ENCODE assay signal across 13 cellular contexts in the genomic region with DNA sequence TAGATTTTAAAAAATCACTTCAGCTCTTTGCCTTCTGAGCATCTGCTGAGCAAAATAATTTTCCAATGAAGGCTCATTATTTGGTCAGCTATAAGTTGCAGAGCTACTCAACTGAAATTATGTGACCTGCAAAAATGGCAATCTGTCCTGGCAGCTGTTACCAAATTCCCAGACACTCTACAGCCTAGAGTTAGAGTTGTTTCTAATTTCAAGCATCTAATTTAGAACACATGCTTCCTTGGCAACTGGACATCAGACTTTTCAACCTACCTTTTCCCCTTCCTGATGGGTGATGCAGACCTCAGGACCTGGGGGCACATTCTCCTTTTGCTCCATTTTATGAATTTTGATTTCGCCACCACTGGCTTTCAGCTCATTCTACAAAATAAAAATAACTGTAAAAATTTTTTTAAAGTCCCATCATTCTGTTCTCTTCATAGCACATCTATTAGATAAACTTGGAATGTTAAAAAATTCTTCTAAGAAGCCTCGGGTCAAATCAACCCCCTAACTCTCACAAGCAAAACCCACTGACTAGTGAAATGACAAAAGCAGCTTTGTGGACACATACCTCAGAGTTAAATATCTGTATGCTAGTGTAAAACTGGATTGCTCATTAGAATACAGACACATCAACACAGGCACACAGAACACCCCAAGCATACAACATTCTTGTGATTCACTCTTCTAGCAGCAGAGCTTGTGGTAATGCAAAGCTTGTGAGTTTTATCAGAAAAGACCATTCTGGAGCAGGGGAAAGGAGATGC. TPM values are rescaled to one million over a fixed set of nuclear protein-coding genes. Genes with fewer than 3 reads are reported as not detected.
DNase-seq lines count a peak whose midpoint lies in the region; ATAC-seq and TF ChIP-seq lines count a peak whose summit lies in the region.
"Had no signal": no experiment of that assay in that cellular context is flagged by ENCODE, and none has a peak within 500 bp of the region (broad histone marks: within the 10 kb centered on the region; RNA-seq: fewer than 3 reads in every experiment).

No MANE protein-coding gene starts in this region.

- peaks cover 74% of the 10 kb centered on the region for H3F3A ChIP-seq in SK-N-SH (replicated peaks; ENCODE audit: insufficient read depth)

- H3K4me3 ChIP-seq in SK-N-SH (ENCODE audit: low read depth in 2 of 2, low read length in 1 of 2) (no peak overlapping the region), fibroblast of the aortic adventitia (ENCODE audit: low read depth, low read length) (no peak overlapping the region), prostate gland (no peak overlapping the region)

- ATAC-seq in Right ventricle myocardium inferior (no peak), HG02885 (IDR thresholded peaks at IDR 0.05; ENCODE audit: poor library complexity, unreplicated experiment) (no peak)
- ATAC-seq: activated CD4-positive, CD25-positive, alpha-beta regulatory T cell treated with anti-CD3 and anti-CD28 coated beads, Interleukin-2, amount 50 U/mL, for 24 hours had no signal

- TF ChIP-seq RAD21 in SK-N-SH (IDR thresholded peaks at IDR 0.05; ENCODE audit: low read length) = no peak

- DNase-seq in G401 (ENCODE audit: low spot score) = peak; percentile 59
- DNase-seq in SK-N-SH = peak; percentile 22
- peak; percentile 79 for DNase-seq in fibroblast of the aortic adventitia (ENCODE audit: low read depth)
- DNase-seq in prostate gland (ENCODE audit: low spot score) = no peak
- no peak for DNase-seq in anterior cingulate cortex (lab: John Stamatoyannopoulos, UW)
- no peak for DNase-seq in Right ventricle myocardium inferior (ENCODE audit: missing footprints)
- no peak for DNase-seq in NCI-H1092 (lab: John Stamatoyannopoulos, UW)
- DNase-seq: activated T-cell treated with anti-CD3 and anti-CD28 coated beads, Interleukin-2, amount 50 U/mL, for 48 hours; NCI-H187 treated with DMSO at 0.1 percent for 48 hours; retina; SHP77 treated with DMSO at 0.1 percent for 48 hours had no signal

- peaks cover 48 to 75% of the 10 kb centered on the region in 2 experiments for H3K36me3 ChIP-seq in SK-N-SH (replicated peaks in 1 of 2; ENCODE audit: control insufficient read depth in 1 of 2, insufficient read depth in 2 of 2, low read length in 1 of 2)
- peaks cover 0 to 5% of the 10 kb centered on the region in 2 donors for H3K36me3 ChIP-seq in prostate gland

- H3K27ac ChIP-seq in SK-N-SH (ENCODE audit: low read depth in 2 of 2, low read length in 1 of 2) = peak overlapping the region; percentile 82 to 92
- H3K27ac ChIP-seq in prostate gland = peak overlapping the region; percentile 65 to 67

- TF ChIP-seq EP300 in SK-N-SH (IDR thresholded peaks at IDR 0.05; ENCODE audit: borderline replicate concordance in 1 of 2, low read depth in 1 of 2, low read length in 1 of 2) = peak in 1 of 2 experiments; percentile 46; a peak in 1 of 4 replicates

- no peak for TF ChIP-seq CTCF in SK-N-SH (IDR thresholded peaks at IDR 0.05)
- TF ChIP-seq CTCF in fibroblast of the aortic adventitia (IDR thresholded peaks at IDR 0.05; ENCODE audit: insufficient read depth, low read length) = no peak
- no peak for TF ChIP-seq CTCF in prostate gland (IDR thresholded peaks at IDR 0.05)

- no peak overlapping the region for H2AFZ ChIP-seq in SK-N-SH (ENCODE audit: low read depth)

- no peaks in the 10 kb centered on the region for H3K9me3 ChIP-seq in SK-N-SH
- no peaks in the 10 kb centered on the region for H3K9me3 ChIP-seq in prostate gland

- H3K9me2 ChIP-seq in SK-N-SH = no peaks in the 10 kb centered on the region

- in situ Hi-C loops in G401 (cut with HindIII; ENCODE audit: low sequenced_read_pairs) = no loop called here

- H3K27me3 ChIP-seq in SK-N-SH (ENCODE audit: insufficient read depth) (no peaks in the 10 kb centered on the region), prostate gland (replicated peaks; ENCODE audit: insufficient read depth) (no peaks in the 10 kb centered on the region)

- WGBS in SK-N-SH (ENCODE audit: low lambda C conversion rate) = 50% methylated on average over 2 of the region's 2 CpGs
- 66% methylated on average over 2 of the region's 2 CpGs for WGBS in prostate gland

- H3K9ac ChIP-seq in SK-N-SH = peak overlapping the region; percentile 40; the same call in 1 of the 2 replicates

- peak overlapping the region; percentile 22; the same call in 1 of the 2 replicates for H3K4me2 ChIP-seq in SK-N-SH

- H3K4me1 ChIP-seq in SK-N-SH (ENCODE audit: control insufficient read depth in 1 of 2, insufficient read depth in 2 of 2, low read depth in 1 of 2, low read length in 1 of 2) (peaks cover 0 to 53% of the 10 kb centered on the region in 2 experiments), prostate gland (replicated peaks) (peaks cover 12% of the 10 kb centered on the region)

- POLR2A ChIA-PET in SK-N-SH (lab: Yijun Ruan, JAX) = no interaction called here

- CTCF ChIA-PET in SK-N-SH (lab: Yijun Ruan, JAX) = interaction anchor here (0.6 to 2.2 kb wide), 7 partner anchors 11 to 129 kb away, joined by 3 to 6 read pairs (median 3); no protein-coding TSS in a partner anchor

- peaks cover 71% of the 10 kb centered on the region for H3K79me2 ChIP-seq in SK-N-SH (ENCODE audit: insufficient read depth)

- no peak for TF ChIP-seq POLR2A in prostate gland (IDR thresholded peaks at IDR 0.05)

- intact Hi-C loops in prostate gland (cut with DNase I) = no loop called here
- intact Hi-C loops in Right ventricle myocardium inferior (cut with DNase I) = no loop called here

- H4K20me1 ChIP-seq in SK-N-SH (ENCODE audit: insufficient read depth) = no peaks in the 10 kb centered on the region

TF ChIP-seq in SK-N-SH, 30 proteins besides CTCF, POLR2A, EP300 and RAD21 (continues in another document):
- TF ChIP-seq TEAD4 (IDR thresholded peaks at IDR 0.05; ENCODE audit: borderline replicate concordance, insufficient read depth) (0 out of 2 replicates have a peak, but pooled peaks have one; percentile 17), RFX5 (IDR thresholded peaks at IDR 0.05; ENCODE audit: low read length) (no peak), USF1 (IDR thresholded peaks at IDR 0.05; ENCODE audit: borderline replicate concordance, low read depth) (no peak)
- TF ChIP-seq, protein P1, sequence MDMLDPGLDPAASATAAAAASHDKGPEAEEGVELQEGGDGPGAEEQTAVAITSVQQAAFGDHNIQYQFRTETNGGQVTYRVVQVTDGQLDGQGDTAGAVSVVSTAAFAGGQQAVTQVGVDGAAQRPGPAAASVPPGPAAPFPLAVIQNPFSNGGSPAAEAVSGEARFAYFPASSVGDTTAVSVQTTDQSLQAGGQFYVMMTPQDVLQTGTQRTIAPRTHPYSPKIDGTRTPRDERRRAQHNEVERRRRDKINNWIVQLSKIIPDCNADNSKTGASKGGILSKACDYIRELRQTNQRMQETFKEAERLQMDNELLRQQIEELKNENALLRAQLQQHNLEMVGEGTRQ (IDR thresholded peaks at IDR 0.05; ENCODE audit: borderline replicate concordance, low read depth, low read length) = no peak
- TF ChIP-seq, protein P2, sequence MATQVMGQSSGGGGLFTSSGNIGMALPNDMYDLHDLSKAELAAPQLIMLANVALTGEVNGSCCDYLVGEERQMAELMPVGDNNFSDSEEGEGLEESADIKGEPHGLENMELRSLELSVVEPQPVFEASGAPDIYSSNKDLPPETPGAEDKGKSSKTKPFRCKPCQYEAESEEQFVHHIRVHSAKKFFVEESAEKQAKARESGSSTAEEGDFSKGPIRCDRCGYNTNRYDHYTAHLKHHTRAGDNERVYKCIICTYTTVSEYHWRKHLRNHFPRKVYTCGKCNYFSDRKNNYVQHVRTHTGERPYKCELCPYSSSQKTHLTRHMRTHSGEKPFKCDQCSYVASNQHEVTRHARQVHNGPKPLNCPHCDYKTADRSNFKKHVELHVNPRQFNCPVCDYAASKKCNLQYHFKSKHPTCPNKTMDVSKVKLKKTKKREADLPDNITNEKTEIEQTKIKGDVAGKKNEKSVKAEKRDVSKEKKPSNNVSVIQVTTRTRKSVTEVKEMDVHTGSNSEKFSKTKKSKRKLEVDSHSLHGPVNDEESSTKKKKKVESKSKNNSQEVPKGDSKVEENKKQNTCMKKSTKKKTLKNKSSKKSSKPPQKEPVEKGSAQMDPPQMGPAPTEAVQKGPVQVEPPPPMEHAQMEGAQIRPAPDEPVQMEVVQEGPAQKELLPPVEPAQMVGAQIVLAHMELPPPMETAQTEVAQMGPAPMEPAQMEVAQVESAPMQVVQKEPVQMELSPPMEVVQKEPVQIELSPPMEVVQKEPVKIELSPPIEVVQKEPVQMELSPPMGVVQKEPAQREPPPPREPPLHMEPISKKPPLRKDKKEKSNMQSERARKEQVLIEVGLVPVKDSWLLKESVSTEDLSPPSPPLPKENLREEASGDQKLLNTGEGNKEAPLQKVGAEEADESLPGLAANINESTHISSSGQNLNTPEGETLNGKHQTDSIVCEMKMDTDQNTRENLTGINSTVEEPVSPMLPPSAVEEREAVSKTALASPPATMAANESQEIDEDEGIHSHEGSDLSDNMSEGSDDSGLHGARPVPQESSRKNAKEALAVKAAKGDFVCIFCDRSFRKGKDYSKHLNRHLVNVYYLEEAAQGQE (IDR thresholded peaks at IDR 0.05; ENCODE audit: low read depth, low read length) = no peak

RNA-seq across cellular contexts. Expression of gene CERS5, which starts 33.5 kb away (rescaled TPM):
- 51.0 and 56.0 TPM in 2 replicates for total RNA-seq in G401 (2014; rRNA removed; shearing (Covaris generic))
- polyA plus RNA-seq in SK-N-SH (2012; rRNA removed) = 56.9 and 68.3 TPM in 2 replicates
- 53.7 and 58.9 TPM in 2 replicates for polyA plus RNA-seq in SK-N-SH (2012; cell fraction: cytosol; rRNA removed)
- polyA plus RNA-seq in SK-N-SH (2012; cell fraction: nucleus; rRNA removed) = 123 and 155 TPM in 2 replicates
- total RNA-seq in fibroblast of the aortic adventitia (ENCODE audit: low replicate concordance) = 20.0 and 32.7 TPM in 2 replicates
- total RNA-seq in prostate gland = 10 to 100 TPM; 27.6 to 41.7 TPM
- 9.6 TPM for total RNA-seq in Right ventricle myocardium inferior

Comparison
In these comparisons a context has a peak if more than half of its experiments do, and no peak if none do; other contexts are left out.
1. DNase-seq: peak in G401 (single experiment), SK-N-SH (single experiment) and fibroblast of the aortic adventitia (single experiment); none in prostate gland (single experiment), anterior cingulate cortex (0 of 58), Right ventricle myocardium inferior (single experiment) and NCI-H1092 (single experiment).